20 cellular contexts compared by ENCODE assay signal in genomic region chr5:156526081-156527017, GRCh38.
"Had no signal": no experiment of that assay in that cellular context is flagged by ENCODE, and none has a peak within 500 bp of the region (broad histone marks: within the 10 kb centered on the region; RNA-seq: fewer than 3 reads in every experiment).

No MANE protein-coding gene starts in this region.

- H3K4me1 ChIP-seq: esophagus squamous epithelium, parathyroid adenoma, thyroid gland had no signal

- H3K4me3 ChIP-seq: esophagus squamous epithelium, right lobe of liver, skin epidermis, thyroid gland had no signal

- H3K27ac ChIP-seq: esophagus squamous epithelium, parathyroid adenoma, right lobe of liver, skin epidermis, thyroid gland, WERI-Rb-1 had no signal

- H3K36me3 ChIP-seq: esophagus squamous epithelium, right lobe of liver, thyroid gland, WERI-Rb-1 had no signal

- H3K9ac ChIP-seq: parathyroid adenoma had no signal

- H2AFZ ChIP-seq: parathyroid adenoma had no signal

- H3K27me3 ChIP-seq: esophagus squamous epithelium, right lobe of liver, thyroid gland had no signal

- DNase-seq: activated CD4-positive, alpha-beta T cell treated with anti-CD3 and anti-CD28 coated beads, Interleukin-2, amount 10 ng/mL, durations not matched to agents 7 days and 5 days; activated CD4-positive, CD25-positive, alpha-beta regulatory T cell treated with anti-CD3 and anti-CD28 coated beads, Interleukin-2, amount 50 U/mL, for 72 hours; activated CD8-positive, alpha-beta T cell treated with anti-CD3 and anti-CD28 coated beads, Interleukin-2, amount 10 ng/mL, durations not matched to agents 7 days and 5 days; activated naive CD4-positive, alpha-beta T cell; activated naive CD8-positive, alpha-beta T cell treated with anti-CD3 and anti-CD28 coated beads for 36 hours; activated T-cell treated with anti-CD3 and anti-CD28 coated beads, Interleukin-2, amount 50 U/mL, for 1 hour; amniotic stem cell; cortex of kidney; endodermal cell; esophagus squamous epithelium; nucleus accumbens; right lobe of liver; stimulated activated CD4-positive, alpha-beta T cell treated with anti-CD3 and anti-CD28 coated beads, Interleukin-1b, Interleukin-23, amount 100 ng/mL, for 48 hours; substantia nigra; T-cell; thyroid gland; WERI-Rb-1 had no signal

- H3K79me2 ChIP-seq: parathyroid adenoma had no signal

- H3K9me3 ChIP-seq: esophagus squamous epithelium, right lobe of liver, thyroid gland had no signal

- ATAC-seq: activated CD8-positive, alpha-beta T cell treated with anti-CD3 and anti-CD28 coated beads, Interleukin-2, amount 10 ng/mL, durations not matched to agents 7 days and 5 days; activated T-helper 17 cell treated with anti-CD3 and anti-CD28 coated beads, Interleukin-2, amount 50 U/mL, for 72 hours; right lobe of liver; T-cell had no signal
